ENCODE assay signal across 13 cellular contexts in genomic region chr10:70603439-70603778, GRCh38. TPM values are rescaled to one million over a fixed set of nuclear protein-coding genes. Genes with fewer than 3 reads are reported as not detected.
A peak's percentile ranks its signal among the peaks of the same experiment; 100 is the strongest.
DNase-seq lines count a peak whose midpoint lies in the region; ATAC-seq and TF ChIP-seq lines count a peak whose summit lies in the region.
"Had no signal": no experiment of that assay in that cellular context is flagged by ENCODE, and none has a peak within 500 bp of the region (broad histone marks: within the 10 kb centered on the region; RNA-seq: fewer than 3 reads in every experiment).

No MANE protein-coding gene starts in this region.

- peak overlapping the region; percentile 70 for H3K27ac ChIP-seq in CD8-positive, alpha-beta memory T cell (ENCODE audit: low read depth, low read length)
- H3K27ac ChIP-seq in testis = no peak overlapping the region

- H3K4me3 Mint-ChIP-seq in CD8-positive, alpha-beta memory T cell = peak overlapping the region; percentile 94 to 100 (median 99)
- peak overlapping the region; percentile 96 for H3K4me3 Mint-ChIP-seq in central memory CD8-positive, alpha-beta T cell

- peaks cover 61% of the 10 kb centered on the region for H3K4me1 ChIP-seq in CD8-positive, alpha-beta memory T cell (ENCODE audit: insufficient read depth, low read length)
- H3K4me1 ChIP-seq in testis = no peaks in the 10 kb centered on the region
- H3K4me1 ChIP-seq: BE2C had no signal

- H3K9me3 Mint-ChIP-seq in CD8-positive, alpha-beta memory T cell = peaks cover 0 to 4% (median 0%) of the 10 kb centered on the region in 5 donors
- H3K9me3 Mint-ChIP-seq in central memory CD8-positive, alpha-beta T cell = peaks cover 5% of the 10 kb centered on the region

- H3K27me3 Mint-ChIP-seq in CD8-positive, alpha-beta memory T cell = no peaks in the 10 kb centered on the region
- H3K27me3 Mint-ChIP-seq in central memory CD8-positive, alpha-beta T cell = no peaks in the 10 kb centered on the region

- H3K4me1 Mint-ChIP-seq in CD8-positive, alpha-beta memory T cell = peaks cover 53 to 76% (median 61%) of the 10 kb centered on the region in 3 donors
- peaks cover 62% of the 10 kb centered on the region for H3K4me1 Mint-ChIP-seq in central memory CD8-positive, alpha-beta T cell

- no peak for TF ChIP-seq POLR2A in testis (IDR thresholded peaks at IDR 0.05)

- H3K9me3 ChIP-seq in CD8-positive, alpha-beta memory T cell (ENCODE audit: low read length) = no peaks in the 10 kb centered on the region
- no peaks in the 10 kb centered on the region for H3K9me3 ChIP-seq in testis
- H3K9me3 ChIP-seq: BE2C had no signal

- WGBS in testis, 2 donors = 92% methylated on average over 5 to 6 of the region's 6 CpGs

- peak in 4 of 5 donors; percentile 54 to 75 (median 61) for DNase-seq in CD8-positive, alpha-beta memory T cell
- DNase-seq in activated CD8-positive, alpha-beta memory T cell treated with anti-CD3 and anti-CD28 coated beads for 24 hours = peak; percentile 80
- DNase-seq in central memory CD8-positive, alpha-beta T cell (ENCODE audit: low spot score in 2 of 2) = peak; percentile 41 to 56
- peak; percentile 53 to 63 for DNase-seq in stimulated activated CD8-positive, alpha-beta memory T cell treated with anti-CD3 and anti-CD28 coated beads, Interleukin-15, amount 100 ng/mL, for 4 hours (ENCODE audit: low read depth in 2 of 2)
- DNase-seq in testis (no peak), AG08396 (ENCODE audit: low spot score) (no peak), Kasumi-1 (lab: John Stamatoyannopoulos, UW) (no peak)
- DNase-seq: BE2C, NCI-H345 had no signal

- H3K27me3 ChIP-seq in CD8-positive, alpha-beta memory T cell (ENCODE audit: insufficient read depth, low read length, poor library complexity, severe bottlenecking) = no peaks in the 10 kb centered on the region
- no peaks in the 10 kb centered on the region for H3K27me3 ChIP-seq in testis
- H3K27me3 ChIP-seq: BE2C had no signal

- peaks cover 9 to 35% (median 19%) of the 10 kb centered on the region in 3 donors for H3K36me3 Mint-ChIP-seq in CD8-positive, alpha-beta memory T cell
- H3K36me3 Mint-ChIP-seq in central memory CD8-positive, alpha-beta T cell (ENCODE audit: insufficient read depth) = peaks cover 44% of the 10 kb centered on the region

- ATAC-seq in central memory CD8-positive, alpha-beta T cell (replicated peaks; ENCODE audit: extremely low read depth, poor library complexity, severe bottlenecking) = peak; percentile 45
- ATAC-seq in GM19397 (IDR thresholded peaks at IDR 0.05; ENCODE audit: unreplicated experiment) = no peak
- ATAC-seq: Panc1 had no signal

- no peak for TF ChIP-seq CTCF in testis (IDR thresholded peaks at IDR 0.05)

- CTCF ChIA-PET in CD8-positive, alpha-beta memory T cell (lab: Charles Lee) = interaction anchor here (0.7 to 2.8 kb wide), 2 partner anchors 14 to 44 kb away, joined by 3 to 15 read pairs; no protein-coding TSS in a partner anchor

- intact Hi-C loops in testis (cut with DNase I; ENCODE audit: low total_unique reads) = no loop called here

- peak overlapping the region; percentile 66 for H3K4me3 ChIP-seq in CD8-positive, alpha-beta memory T cell (ENCODE audit: low read length)
- H3K4me3 ChIP-seq in testis = no peak overlapping the region

- H3K27ac Mint-ChIP-seq in CD8-positive, alpha-beta memory T cell = peak overlapping the region; percentile 91 to 99 (median 97)
- peak overlapping the region; percentile 91 for H3K27ac Mint-ChIP-seq in central memory CD8-positive, alpha-beta T cell (ENCODE audit: low read depth)

- POLR2A ChIA-PET in CD8-positive, alpha-beta memory T cell (lab: Charles Lee) = interaction anchor here (1.5 to 2.1 kb wide), 3 partner anchors 24 to 284 kb away, joined by 4 to 14 read pairs (median 7); no protein-coding TSS in a partner anchor

- peaks cover 7% of the 10 kb centered on the region for H3K36me3 ChIP-seq in CD8-positive, alpha-beta memory T cell (ENCODE audit: insufficient read depth, low read length)
- H3K36me3 ChIP-seq in testis (ENCODE audit: low read depth, missing control alignments) = no peaks in the 10 kb centered on the region
- H3K36me3 ChIP-seq: BE2C had no signal

RNA-seq across cellular contexts. Expression of gene PRF1, which starts 0.9 kb away (rescaled TPM):
- 10 to 100 TPM; 94.8 to 95.7 TPM for total RNA-seq in CD8-positive, alpha-beta memory T cell
- polyA plus RNA-seq in CD8-positive, alpha-beta memory T cell = 762 TPM
- total RNA-seq in testis = 1 to 10 TPM in 1 of 2 donors, under 1 TPM in 1; 0.55 to 1.8 TPM
- 2.2 TPM for polyA plus RNA-seq in testis (ENCODE audit: insufficient read depth, low read depth, low replicate concordance)
- total RNA-seq: chondrocyte, renal cortical epithelial cell had no signal

Comparison
In these comparisons a context has a peak if more than half of its experiments do, and no peak if none do; other contexts are left out.
1. DNase-seq: peak in CD8-positive, alpha-beta memory T cell (4 of 5), activated CD8-positive, alpha-beta memory T cell treated with anti-CD3 and anti-CD28 coated beads for 24 hours (single experiment), central memory CD8-positive, alpha-beta T cell (2 of 2) and stimulated activated CD8-positive, alpha-beta memory T cell treated with anti-CD3 and anti-CD28 coated beads, Interleukin-15, amount 100 ng/mL, for 4 hours (2 of 2); none in testis (single experiment), AG08396 (single experiment) and Kasumi-1 (0 of 2).
2. RNA of gene PRF1, which starts 0.9 kb away (total RNA-seq): 94.8 to 95.7 TPM in CD8-positive, alpha-beta memory T cell; 0.55 to 1.8 TPM in testis; every median in the first group is over 10 times any median in the second.